In the genomic region with DNA sequence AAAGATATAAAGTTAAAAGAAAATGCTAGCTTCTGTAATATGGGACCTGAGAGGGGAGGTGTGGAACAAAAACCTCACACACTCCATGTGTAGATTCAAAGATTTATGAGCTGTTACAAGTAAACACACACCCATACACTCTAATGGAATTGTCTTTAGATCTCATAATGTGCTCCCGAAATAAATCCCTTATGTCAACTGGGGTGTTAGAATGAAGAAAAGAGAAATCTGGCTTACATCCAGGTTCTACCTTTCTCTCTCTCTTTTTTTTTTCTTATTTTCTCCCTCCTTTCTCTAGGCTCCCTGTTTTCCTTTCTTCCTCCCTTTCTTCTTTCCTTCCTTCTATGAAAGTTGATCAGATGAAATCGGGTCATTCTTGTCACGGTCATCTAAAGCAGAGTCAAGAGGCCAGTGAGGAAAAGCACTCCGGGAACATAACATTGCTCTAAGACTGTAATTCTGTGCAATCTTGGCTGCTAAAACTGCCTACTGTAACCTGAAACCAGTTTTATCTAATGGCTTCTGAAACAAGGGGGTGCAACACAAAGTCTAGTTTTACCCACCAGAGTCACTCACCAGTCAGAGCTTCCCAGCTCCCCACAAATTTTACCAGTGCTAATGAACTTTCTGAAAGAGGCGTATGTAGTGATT, we compare ENCODE assay signal across 14 cellular contexts.
DNase-seq lines count a peak whose midpoint lies in the region; ATAC-seq and TF ChIP-seq lines count a peak whose summit lies in the region.
"Had no signal": no experiment of that assay in that cellular context is flagged by ENCODE, and none has a peak within 500 bp of the region (broad histone marks: within the 10 kb centered on the region; RNA-seq: fewer than 3 reads in every experiment).

No MANE protein-coding gene starts in this region.

- ATAC-seq in right cardiac atrium, result no peak
- ATAC-seq: sciatic nerve had no signal

- H3K27me3 ChIP-seq in cardiac muscle cell, result no peaks in the 10 kb centered on the region
- no peaks in the 10 kb centered on the region for H3K27me3 ChIP-seq in right cardiac atrium (ENCODE audit: control insufficient read depth, insufficient read depth)
- H3K27me3 ChIP-seq in testis, result no peaks in the 10 kb centered on the region
- H3K27me3 ChIP-seq: esophagus muscularis mucosa, tibial artery had no signal

- H3K4me3 ChIP-seq in cardiac muscle cell (no peak overlapping the region), right cardiac atrium (ENCODE audit: low read length) (no peak overlapping the region), fibroblast of villous mesenchyme (ENCODE audit: low read depth, low read length) (no peak overlapping the region), testis (no peak overlapping the region)
- H3K4me3 ChIP-seq: esophagus muscularis mucosa, tibial artery had no signal

- WGBS in right cardiac atrium, result 52% methylated on average over 5 of the region's 5 CpGs
- 67 to 71% methylated on average over 5 of the region's 5 CpGs for WGBS in testis, 2 donors

- H3K9me3 ChIP-seq in cardiac muscle cell (ENCODE audit: low read depth), result no peaks in the 10 kb centered on the region
- no peaks in the 10 kb centered on the region for H3K9me3 ChIP-seq in right cardiac atrium (ENCODE audit: control insufficient read depth, low read length)
- no peaks in the 10 kb centered on the region for H3K9me3 ChIP-seq in testis
- H3K9me3 ChIP-seq: esophagus muscularis mucosa, tibial artery had no signal

- H3K27ac ChIP-seq in cardiac muscle cell (no peak overlapping the region), right cardiac atrium (ENCODE audit: low read length) (no peak overlapping the region), testis (no peak overlapping the region)
- H3K27ac ChIP-seq: esophagus muscularis mucosa, tibial artery had no signal

- peak; percentile 20 to 60 for DNase-seq in cardiac muscle cell (ENCODE audit: low read depth in 1 of 2, low spot score in 1 of 2)
- no peak for DNase-seq in right cardiac atrium
- peak; percentile 84 for DNase-seq in NCI-H748 treated with DMSO at 0.1 percent for 48 hours (lab: John Stamatoyannopoulos, UW)
- DNase-seq in fibroblast of villous mesenchyme (ENCODE audit: low read depth), result peak; percentile 52
- no peak for DNase-seq in GDM1 (lab: John Stamatoyannopoulos, UW)
- no peak for DNase-seq in NCI-H526 (lab: John Stamatoyannopoulos, UW)
- DNase-seq in 8988T, result no peak
- no peak for DNase-seq in testis
- DNase-seq: ACHN; activated effector memory CD4-positive, alpha-beta T cell treated with Interleukin-2 at 50 U/mL for 16 hours; DND-41 had no signal

- H3K36me3 ChIP-seq in cardiac muscle cell, result no peaks in the 10 kb centered on the region
- H3K36me3 ChIP-seq in testis (ENCODE audit: low read depth, missing control alignments), result no peaks in the 10 kb centered on the region
- H3K36me3 ChIP-seq: esophagus muscularis mucosa, tibial artery had no signal

- TF ChIP-seq CTCF in cardiac muscle cell (IDR thresholded peaks at IDR 0.05; ENCODE audit: low read depth, low read length) (no peak), fibroblast of villous mesenchyme (IDR thresholded peaks at IDR 0.05; ENCODE audit: insufficient read depth, low read depth, low read length) (no peak), testis (IDR thresholded peaks at IDR 0.05) (no peak)

- peaks cover 8% of the 10 kb centered on the region for H3K4me1 ChIP-seq in cardiac muscle cell (ENCODE audit: low read depth)
- H3K4me1 ChIP-seq in right cardiac atrium (ENCODE audit: control insufficient read depth, insufficient read depth, low read length), result no peaks in the 10 kb centered on the region
- H3K4me1 ChIP-seq in testis, result peaks cover 3% of the 10 kb centered on the region
- H3K4me1 ChIP-seq: esophagus muscularis mucosa, tibial artery had no signal

- TF ChIP-seq POLR2A in testis (IDR thresholded peaks at IDR 0.05), result no peak

- intact Hi-C loops in right cardiac atrium (cut with DNase I) (no loop called here), testis (cut with DNase I; ENCODE audit: low total_unique reads) (no loop called here)

Comparison
In these comparisons a context has a peak if more than half of its experiments do, and no peak if none do; other contexts are left out.
1. DNase-seq: peak in cardiac muscle cell (2 of 2), NCI-H748 treated with DMSO at 0.1 percent for 48 hours (single experiment) and fibroblast of villous mesenchyme (single experiment); none in right cardiac atrium (0 of 3), GDM1 (single experiment), NCI-H526 (0 of 2), 8988T (single experiment) and testis (single experiment).